ENCODE assay signal across 9 cellular contexts in genomic region chr1:226882187-226882586, GRCh38. TPM values are rescaled to one million over a fixed set of nuclear protein-coding genes. Genes with fewer than 3 reads are reported as not detected.
DNase-seq lines count a peak whose midpoint lies in the region; ATAC-seq and TF ChIP-seq lines count a peak whose summit lies in the region.
"Had no signal": no experiment of that assay in that cellular context is flagged by ENCODE, and none has a peak within 500 bp of the region (broad histone marks: within the 10 kb centered on the region; RNA-seq: fewer than 3 reads in every experiment).

No MANE protein-coding gene starts in this region.

- no peaks in the 10 kb centered on the region for H3K9me2 ChIP-seq in PC-3 (replicated peaks; ENCODE audit: low read length)

- H3K9me3 ChIP-seq in T-helper 17 cell (ENCODE audit: control insufficient read depth, low read length, poor library complexity, severe bottlenecking), result no peaks in the 10 kb centered on the region
- H3K9me3 ChIP-seq in upper lobe of right lung, result no peaks in the 10 kb centered on the region
- no peaks in the 10 kb centered on the region for H3K9me3 ChIP-seq in PC-3 (ENCODE audit: low read length)

- H3K9ac ChIP-seq in PC-3 (ENCODE audit: low read length), result no peak overlapping the region

- H3K4me1 Mint-ChIP-seq in T-helper 17 cell, result peaks cover 33% of the 10 kb centered on the region
- H3K4me1 Mint-ChIP-seq in immature natural killer cell, result peaks cover 41 to 48% of the 10 kb centered on the region in 2 donors

- no peak for TF ChIP-seq CTCF in upper lobe of right lung (IDR thresholded peaks at IDR 0.05)
- no peak for TF ChIP-seq CTCF in GM20000 (IDR thresholded peaks at IDR 0.05; ENCODE audit: extremely low read depth, missing control alignments)
- no peak for TF ChIP-seq CTCF in PC-3 (conservative IDR thresholded peaks at IDR 0.05; ENCODE audit: low read depth, low read length)

- DNase-seq in cardiac septum (ENCODE audit: low spot score), result peak; percentile 63
- DNase-seq in left ventricle myocardium superior, result no peak
- no peak for DNase-seq in T-helper 17 cell
- peak in 1 of 3 donors; percentile 16 for DNase-seq in immature natural killer cell
- no peak for DNase-seq in upper lobe of right lung
- no peak for DNase-seq in NCI-H2196 (lab: John Stamatoyannopoulos, UW; ENCODE audit: unreplicated experiment)
- DNase-seq in GM20000 (ENCODE audit: low spot score), result no peak
- DNase-seq in PC-3, result no peak
- DNase-seq: activated CD4-positive, CD25-positive, alpha-beta regulatory T cell treated with anti-CD3 and anti-CD28 coated beads, Interleukin-2, amount 50 U/mL, for 72 hours had no signal

- H3K27ac ChIP-seq in upper lobe of right lung (peak overlapping the region; percentile 44), PC-3 (ENCODE audit: low read length) (no peak overlapping the region)

- no peaks in the 10 kb centered on the region for H3K27me3 Mint-ChIP-seq in T-helper 17 cell
- peaks cover 0 to 5% (median 0%) of the 10 kb centered on the region in 3 donors for H3K27me3 Mint-ChIP-seq in immature natural killer cell (ENCODE audit: low read depth in 3 of 3)

- H4K20me1 ChIP-seq in PC-3 (ENCODE audit: low read length), result no peaks in the 10 kb centered on the region

- POLR2A ChIA-PET in PC-3 (lab: Charles Lee; ENCODE audit: unreplicated experiment), result no interaction called here

- ATAC-seq in left ventricle myocardium superior, result no peak
- peak; percentile 39 for ATAC-seq in T-helper 17 cell
- no peak for ATAC-seq in upper lobe of right lung
- ATAC-seq in PC-3, result no peak

- H3K36me3 ChIP-seq in upper lobe of right lung (peaks cover 30% of the 10 kb centered on the region), PC-3 (ENCODE audit: low read depth, low read length) (peaks cover 20% of the 10 kb centered on the region; the same call in 1 of the 2 replicates)

- H3K27ac Mint-ChIP-seq in T-helper 17 cell, result peak overlapping the region; percentile 98
- H3K27ac Mint-ChIP-seq in immature natural killer cell, result peak overlapping the region; percentile 90 to 96 (median 92)

- CTCF ChIA-PET in PC-3 (lab: Charles Lee), result no interaction called here

- H3K9me3 Mint-ChIP-seq in immature natural killer cell, result peaks cover 0 to 1% (median 0%) of the 10 kb centered on the region in 6 donors

- H3F3A ChIP-seq in PC-3 (ENCODE audit: low read length, unreplicated experiment), result no peaks in the 10 kb centered on the region

- no TSS peak for BruUV-seq in PC-3 (replicated peaks; lab: Mats Ljungman, UMichigan)

- peaks cover 2% of the 10 kb centered on the region for H3K36me3 Mint-ChIP-seq in T-helper 17 cell (ENCODE audit: low read depth)
- peaks cover 10 to 35% (median 28%) of the 10 kb centered on the region in 3 donors for H3K36me3 Mint-ChIP-seq in immature natural killer cell

- H3K4me3 Mint-ChIP-seq in T-helper 17 cell (peak overlapping the region; percentile 89), immature natural killer cell (peak overlapping the region; percentile 71 to 85 (median 83))

- H3K4me3 ChIP-seq in upper lobe of right lung, result peak overlapping the region; percentile 12
- no peak overlapping the region for H3K4me3 ChIP-seq in PC-3 (ENCODE audit: low read length)

- H2AFZ ChIP-seq in PC-3 (ENCODE audit: low read length), result no peak overlapping the region

- H3K4me1 ChIP-seq in upper lobe of right lung (peaks cover 11% of the 10 kb centered on the region), PC-3 (ENCODE audit: insufficient read depth, low read length) (peaks cover 10% of the 10 kb centered on the region)

- no peaks in the 10 kb centered on the region for H3K79me2 ChIP-seq in PC-3 (ENCODE audit: low read length)

- H3K4me2 ChIP-seq in PC-3 (ENCODE audit: low read length), result no peak overlapping the region

- intact Hi-C loops in cardiac septum (cut with DNase I), result no loop called here
- intact Hi-C loops in left ventricle myocardium superior (cut with micrococcal nuclease), result no loop called here
- intact Hi-C loops in upper lobe of right lung (cut with DNase I), result no loop called here
- intact Hi-C loops in PC-3 (cut with micrococcal nuclease), result no loop called here

- H3K27me3 ChIP-seq in upper lobe of right lung (no peaks in the 10 kb centered on the region), PC-3 (ENCODE audit: low read length) (no peaks in the 10 kb centered on the region)

RNA-seq across cellular contexts. Expression of gene PSEN2, which starts 11.8 kb away (rescaled TPM):
- total RNA-seq in cardiac septum, result 21.5 TPM
- 22.8 TPM for total RNA-seq in left ventricle myocardium superior
- total RNA-seq in T-helper 17 cell, result 1 to 10 TPM; 2.0 to 3.4 TPM
- polyA plus RNA-seq in immature natural killer cell, result 10 to 100 TPM; 19.5 to 23.1 (median 20.2) TPM
- total RNA-seq in upper lobe of right lung, result 22.7 TPM
- total RNA-seq in PC-3 (2014; rRNA removed), result 85.3 and 103 TPM in 2 replicates

RNA-seq across cellular contexts. Expression of gene COQ8A, which starts 57.9 kb away (rescaled TPM):
- total RNA-seq in cardiac septum (168 TPM), left ventricle myocardium superior (438 TPM), T-helper 17 cell (10 to 100 TPM; 30.7 to 37.3 TPM), upper lobe of right lung (30.6 TPM), PC-3 (2014; rRNA removed) (67.0 and 73.3 TPM in 2 replicates)
- polyA plus RNA-seq in immature natural killer cell, result 10 to 100 TPM; 26.9 to 44.3 (median 34.7) TPM
